ENCODE assay signal across 10 cellular contexts in the genomic region with DNA sequence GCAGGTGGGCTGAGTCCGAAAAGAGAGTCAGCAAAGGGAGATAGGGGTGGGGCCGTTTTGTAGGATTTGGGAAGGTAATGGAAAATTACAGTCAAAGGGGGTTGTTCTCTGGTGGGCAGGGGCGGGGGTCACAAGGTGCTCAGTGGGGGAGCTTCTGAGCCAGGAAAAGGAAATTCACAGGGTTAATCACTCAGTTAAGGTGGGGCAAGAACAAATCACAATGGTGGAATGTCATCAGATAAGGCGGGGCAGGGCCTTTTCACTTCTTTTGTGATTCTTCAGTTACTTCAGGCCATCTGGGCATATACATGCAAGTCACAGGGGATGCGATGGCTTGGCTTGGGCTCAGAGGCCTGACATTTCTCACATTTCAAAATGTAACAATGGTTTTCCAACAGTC. TPM values are rescaled to one million over a fixed set of nuclear protein-coding genes. Genes with fewer than 3 reads are reported as not detected.
DNase-seq lines count a peak whose midpoint lies in the region; ATAC-seq and TF ChIP-seq lines count a peak whose summit lies in the region.
"Not testable (repeated sequence)": the region's sequence is repeated elsewhere in the genome, so short reads cannot be mapped to it uniquely, and the experiment has no call there.
"Had no signal": no experiment of that assay in that cellular context is flagged by ENCODE, and none has a peak within 500 bp of the region (broad histone marks: within the 10 kb centered on the region; RNA-seq: fewer than 3 reads in every experiment).

No MANE protein-coding gene starts in this region.

- H3K4me1 ChIP-seq in PC-9 (replicated peaks; ENCODE audit: insufficient read depth) (peaks cover 48% of the 10 kb centered on the region), mucosa of rectum (ENCODE audit: control insufficient read depth in 2 of 2, insufficient read depth in 2 of 2, low read length in 2 of 2) (peaks cover 20 to 38% of the 10 kb centered on the region in 2 donors)
- H3K4me1 ChIP-seq in colonic mucosa = not testable (repeated sequence)

- H3K27ac ChIP-seq in PC-9 (peak overlapping the region; percentile 78), colonic mucosa (peak overlapping the region; percentile 76), epithelial cell of prostate (peak overlapping the region; percentile 27), mucosa of rectum (ENCODE audit: low read depth in 2 of 2, low read length in 2 of 2) (peak overlapping the region; percentile 54 to 71)

- H3K36me3 ChIP-seq in PC-9 (ENCODE audit: low read depth) = 0 out of 2 replicates have a peak, but pooled peaks cover 17% of the 10 kb centered on the region
- not testable (repeated sequence) for H3K36me3 ChIP-seq in colonic mucosa; mucosa of rectum (ENCODE audit: control insufficient read depth in 2 of 2, insufficient read depth in 2 of 2, low read length in 2 of 2)

- intact Hi-C loops in PC-9 (cut with micrococcal nuclease; ENCODE audit: unreplicated experiment) = loop anchor here (2.0 to 5.0 kb wide), 2 partner anchors 62 to 104 kb away; a partner anchor contains a TSS
- intact Hi-C loops in colonic mucosa (cut with DNase I); left colon (cut with DNase I, micrococcal nuclease): not testable (repeated sequence)

- H3K9me2 ChIP-seq in PC-9 (ENCODE audit: insufficient read depth) = not testable (repeated sequence)

- H3K4me3 ChIP-seq in PC-9 = peak overlapping the region; percentile 94
- not testable (repeated sequence) for H3K4me3 ChIP-seq in colonic mucosa; mucosa of rectum (ENCODE audit: low read length in 2 of 2)

- not testable (repeated sequence) for BruUV-seq in PC-9 (replicated peaks; lab: Mats Ljungman, UMichigan)

- not testable (repeated sequence) for TF ChIP-seq CTCF in PC-9 (conservative IDR thresholded peaks at IDR 0.05); colonic mucosa (IDR thresholded peaks at IDR 0.05)

- POLR2A ChIA-PET in PC-9 (lab: Charles Lee; ENCODE audit: unreplicated experiment) = not testable (repeated sequence)

- DNase-seq in PC-9 = peak; percentile 67 to 75
- DNase-seq in colonic mucosa; epithelial cell of prostate (ENCODE audit: low read depth, low spot score); left colon: not testable (repeated sequence)

- CTCF ChIA-PET in PC-9 (lab: Charles Lee) = not testable (repeated sequence)

- H3K9me3 ChIP-seq in PC-9 (ENCODE audit: insufficient read depth, low read depth); colonic mucosa; mucosa of rectum (ENCODE audit: control insufficient read depth in 2 of 2, low read length in 2 of 2): not testable (repeated sequence)

- not testable (repeated sequence) for H4K20me1 ChIP-seq in PC-9 (ENCODE audit: insufficient read depth)

- peaks cover 94% of the 10 kb centered on the region for H3K79me2 ChIP-seq in PC-9 (ENCODE audit: low read depth)

- peak overlapping the region; percentile 92 for H3K4me2 ChIP-seq in PC-9

- not testable (repeated sequence) for H3K9ac ChIP-seq in colonic mucosa (ENCODE audit: low read depth in 2 of 2, low read length in 2 of 2); mucosa of rectum (ENCODE audit: low read depth in 1 of 2, low read length in 2 of 2)

- H3K27me3 ChIP-seq in PC-9 (ENCODE audit: insufficient read depth, low read depth); colonic mucosa; mucosa of rectum (ENCODE audit: control insufficient read depth in 2 of 2, insufficient read depth in 2 of 2, low read length in 2 of 2): not testable (repeated sequence)

- ATAC-seq in left colon = peak; percentile 9

- H2AFZ ChIP-seq in PC-9 = not testable (repeated sequence)

- peaks cover 45% of the 10 kb centered on the region for H3F3A ChIP-seq in PC-9 (ENCODE audit: insufficient read depth, low read depth)

RNA-seq across cellular contexts. Expression of a gene that starts 24.5 kb away (rescaled TPM):
- total RNA-seq in PC-9 (2021) (6.0 and 7.8 TPM in 2 replicates), colonic mucosa (100 to 1,000 TPM in 1 of 2 donors, 10 to 100 TPM in 1; 97.4 to 320 TPM), left colon (100 to 1,000 TPM; 376 to 475 TPM)
- total RNA-seq: A673; CD4-positive, alpha-beta memory T cell; CD4-positive, CD25-positive, alpha-beta regulatory T cell; CD8-positive, alpha-beta memory T cell; Daoy had no signal

RNA-seq across cellular contexts. Expression of a gene that starts 59.7 kb away (rescaled TPM):
- not detected in 2 replicates for total RNA-seq in PC-9 (2021)
- not detected for total RNA-seq in colonic mucosa
- total RNA-seq in left colon = not detected
- total RNA-seq: A673; CD4-positive, alpha-beta memory T cell; CD4-positive, CD25-positive, alpha-beta regulatory T cell; CD8-positive, alpha-beta memory T cell had no signal

Comparison
In these comparisons a context has a peak if more than half of its experiments do, and no peak if none do; other contexts are left out.
1. H3K27ac ChIP-seq: peak in every context shown above with its lines; median percentile 78 in PC-9; 76 in colonic mucosa; 62 in mucosa of rectum; 27 in epithelial cell of prostate.
2. RNA of a gene that starts 24.5 kb away (total RNA-seq): 376 to 475 TPM in left colon and 97.4 to 320 TPM in colonic mucosa; 6.0 to 7.8 TPM in PC-9; every median in the first group is over 10 times any median in the second.